In the genomic region with DNA sequence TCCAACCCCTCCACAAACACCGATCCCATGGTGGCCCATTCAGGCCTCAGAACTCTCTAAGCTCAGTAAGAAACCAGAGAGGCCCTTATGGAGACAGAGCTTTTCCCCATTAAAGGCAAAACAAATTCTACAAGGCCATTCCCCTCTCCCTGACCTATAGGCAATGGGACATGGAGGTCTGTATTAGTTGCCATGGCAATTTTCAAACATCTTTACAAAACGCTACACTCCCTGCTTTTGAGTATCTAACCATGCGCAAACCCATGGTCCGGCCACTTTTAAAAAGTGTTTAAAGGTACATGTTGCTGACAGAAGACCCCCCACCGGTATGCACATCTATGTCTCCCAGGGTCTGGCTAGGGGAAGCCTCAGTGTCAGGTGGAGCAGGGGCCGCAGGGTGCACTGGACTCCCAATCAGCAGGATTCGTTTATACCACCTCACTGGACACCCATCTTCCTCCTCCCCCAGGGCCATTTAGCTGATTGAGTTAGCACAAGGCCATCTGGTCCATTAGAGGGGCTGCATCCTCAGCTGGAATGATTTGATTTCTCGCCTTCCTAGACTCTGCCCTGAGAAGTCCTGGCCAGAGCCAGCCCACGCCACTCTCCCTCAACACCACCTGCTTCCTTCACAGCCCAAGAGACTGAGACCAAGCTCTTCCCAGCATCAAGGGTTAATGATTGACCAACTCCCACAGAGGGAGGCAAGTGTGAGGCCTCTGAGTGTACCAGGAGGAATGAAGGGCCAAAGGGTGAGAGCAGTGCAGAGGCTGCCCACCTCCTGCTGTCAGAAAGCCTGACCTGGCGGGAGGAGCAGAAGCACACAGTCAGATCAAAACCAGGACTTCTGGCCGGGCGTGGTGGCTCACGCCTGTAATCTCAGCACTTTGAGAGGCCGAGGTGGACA, we compare ENCODE assay signal across 13 cellular contexts. TPM values are rescaled to one million over a fixed set of nuclear protein-coding genes. Genes with fewer than 3 reads are reported as not detected.
DNase-seq lines count a peak whose midpoint lies in the region; ATAC-seq and TF ChIP-seq lines count a peak whose summit lies in the region.
"Had no signal": no experiment of that assay in that cellular context is flagged by ENCODE, and none has a peak within 500 bp of the region (broad histone marks: within the 10 kb centered on the region; RNA-seq: fewer than 3 reads in every experiment).

No MANE protein-coding gene starts in this region.

- H3K4me3 Mint-ChIP-seq in Caco-2 (ENCODE audit: unreplicated experiment), result peak overlapping the region; percentile 51
- no peak overlapping the region for H3K4me3 Mint-ChIP-seq in endodermal cell
- peak overlapping the region; percentile 50 for H3K4me3 Mint-ChIP-seq in neural progenitor cell
- no peak overlapping the region for H3K4me3 Mint-ChIP-seq in effector memory CD8-positive, alpha-beta T cell
- H3K4me3 Mint-ChIP-seq: activated naive CD4-positive, alpha-beta T cell treated with anti-CD3 and anti-CD28 coated beads, Interleukin-2, amount 50 U/mL, for 24 hours; CD8-positive, alpha-beta T cell had no signal

- H3K9me3 Mint-ChIP-seq in Caco-2 (ENCODE audit: unreplicated experiment) (no peaks in the 10 kb centered on the region), endodermal cell (no peaks in the 10 kb centered on the region), neural progenitor cell (no peaks in the 10 kb centered on the region)
- no peaks in the 10 kb centered on the region for H3K9me3 Mint-ChIP-seq in effector memory CD8-positive, alpha-beta T cell
- H3K9me3 Mint-ChIP-seq: activated naive CD4-positive, alpha-beta T cell treated with anti-CD3 and anti-CD28 coated beads, Interleukin-2, amount 50 U/mL, for 24 hours; CD8-positive, alpha-beta T cell had no signal

- H2AFZ ChIP-seq in neural progenitor cell (replicated peaks), result no peak overlapping the region

- peaks cover 47% of the 10 kb centered on the region for H4K20me1 ChIP-seq in neural progenitor cell (ENCODE audit: low read depth)

- DNase-seq in Caco-2 (peak; percentile 81 to 93), MG63 (peak; percentile 46), endodermal cell (no peak), neural progenitor cell (ENCODE audit: low spot score) (no peak), Right ventricle myocardium inferior (ENCODE audit: missing footprints) (no peak), mesenteric fat pad (ENCODE audit: low spot score) (no peak), NCI-H510A (lab: John Stamatoyannopoulos, UW) (no peak)
- DNase-seq in effector memory CD8-positive, alpha-beta T cell, result no peak
- DNase-seq: CD8-positive, alpha-beta T cell; MM.1S; NCI-H524 treated with DMSO at 0.1 percent for 48 hours; psoas muscle had no signal

- H3K27ac ChIP-seq in endodermal cell (ENCODE audit: low read depth, low read length), result no peak overlapping the region
- peak overlapping the region; percentile 23 for H3K27ac ChIP-seq in neural progenitor cell
- H3K27ac ChIP-seq: psoas muscle had no signal

- H3K9ac ChIP-seq in endodermal cell (ENCODE audit: extremely low read depth, low read length, poor library complexity, severe bottlenecking) (no peak overlapping the region), neural progenitor cell (no peak overlapping the region)

- no peak overlapping the region for H3K4me2 ChIP-seq in neural progenitor cell

- H3K27me3 ChIP-seq in Caco-2 (replicated peaks; ENCODE audit: control insufficient read depth, insufficient read depth, low read length) (no peaks in the 10 kb centered on the region), MG63 (no peaks in the 10 kb centered on the region), endodermal cell (ENCODE audit: control insufficient read depth, insufficient read depth, low read length, poor library complexity, severe bottlenecking) (no peaks in the 10 kb centered on the region), neural progenitor cell (no peaks in the 10 kb centered on the region)

- peaks cover 33% of the 10 kb centered on the region for H3K79me2 ChIP-seq in neural progenitor cell (ENCODE audit: low read depth)

- H3K4me1 Mint-ChIP-seq in Caco-2 (ENCODE audit: low read depth, unreplicated experiment) (peaks cover 21% of the 10 kb centered on the region), endodermal cell (peaks cover 18% of the 10 kb centered on the region), neural progenitor cell (peaks cover 6% of the 10 kb centered on the region)
- H3K4me1 Mint-ChIP-seq in effector memory CD8-positive, alpha-beta T cell (ENCODE audit: low read depth in 2 of 2), result peaks cover 4% of the 10 kb centered on the region in 2 donors
- H3K4me1 Mint-ChIP-seq: activated naive CD4-positive, alpha-beta T cell treated with anti-CD3 and anti-CD28 coated beads, Interleukin-2, amount 50 U/mL, for 24 hours had no signal

- WGBS in endodermal cell (ENCODE audit: insufficient coverage in 1 of 2, insufficient read length in 1 of 2), 2 experiments, result 93 to 94% methylated on average over 12 to 14 of the region's 14 CpGs

- no peak for ATAC-seq in Right ventricle myocardium inferior
- ATAC-seq in effector memory CD8-positive, alpha-beta T cell (replicated peaks), result no peak
- ATAC-seq: CD8-positive, alpha-beta T cell; psoas muscle had no signal

- POLR2A ChIA-PET in Caco-2 (lab: Charles Lee), result interaction anchor here (1.2 to 2.1 kb wide), 4 partner anchors 10 to 219 kb away, joined by 3 to 11 read pairs (median 6); partner anchors contain the start of genes ACLY, EIF1 and ODAD4

- intact Hi-C loops in Caco-2 (cut with micrococcal nuclease; ENCODE audit: unreplicated experiment) (no loop called here), Right ventricle myocardium inferior (cut with DNase I) (no loop called here)

- H3K9me3 ChIP-seq in Caco-2, result no peaks in the 10 kb centered on the region
- H3K9me3 ChIP-seq in MG63, result no peaks in the 10 kb centered on the region
- H3K9me3 ChIP-seq in endodermal cell (ENCODE audit: control insufficient read depth, low read length), result no peaks in the 10 kb centered on the region
- H3K9me3 ChIP-seq in neural progenitor cell (ENCODE audit: low read depth), result no peaks in the 10 kb centered on the region
- H3K9me3 ChIP-seq: psoas muscle had no signal

- H3K36me3 Mint-ChIP-seq in Caco-2 (ENCODE audit: insufficient read depth, unreplicated experiment) (peaks cover 94% of the 10 kb centered on the region), endodermal cell (ENCODE audit: low read depth) (peaks cover 85% of the 10 kb centered on the region), neural progenitor cell (peaks cover 47% of the 10 kb centered on the region)
- H3K36me3 Mint-ChIP-seq in effector memory CD8-positive, alpha-beta T cell (ENCODE audit: insufficient read depth), result peaks cover 60% of the 10 kb centered on the region

- BruUV-seq in Caco-2 (replicated peaks; lab: Mats Ljungman, UMichigan), result no TSS peak

- H3K4me1 ChIP-seq in Caco-2, result peaks cover 30% of the 10 kb centered on the region
- peaks cover 3% of the 10 kb centered on the region for H3K4me1 ChIP-seq in endodermal cell (ENCODE audit: control insufficient read depth, insufficient read depth, low read length)
- no peaks in the 10 kb centered on the region for H3K4me1 ChIP-seq in neural progenitor cell
- H3K4me1 ChIP-seq: psoas muscle had no signal

- H3K27me3 Mint-ChIP-seq in Caco-2 (ENCODE audit: insufficient read depth, unreplicated experiment), result no peaks in the 10 kb centered on the region
- H3K27me3 Mint-ChIP-seq in endodermal cell (ENCODE audit: insufficient read depth), result no peaks in the 10 kb centered on the region
- peaks cover 3% of the 10 kb centered on the region for H3K27me3 Mint-ChIP-seq in neural progenitor cell (ENCODE audit: insufficient read depth, low read depth)
- H3K27me3 Mint-ChIP-seq in effector memory CD8-positive, alpha-beta T cell, result no peaks in the 10 kb centered on the region
- H3K27me3 Mint-ChIP-seq: activated naive CD4-positive, alpha-beta T cell treated with anti-CD3 and anti-CD28 coated beads, Interleukin-2, amount 50 U/mL, for 24 hours had no signal

- H3K27ac Mint-ChIP-seq in Caco-2 (ENCODE audit: unreplicated experiment) (peak overlapping the region; percentile 80), endodermal cell (peak overlapping the region; percentile 39), neural progenitor cell (peak overlapping the region; percentile 42)
- H3K27ac Mint-ChIP-seq in effector memory CD8-positive, alpha-beta T cell, result no peak overlapping the region
- H3K27ac Mint-ChIP-seq: activated naive CD4-positive, alpha-beta T cell treated with anti-CD3 and anti-CD28 coated beads, Interleukin-2, amount 50 U/mL, for 24 hours had no signal

- no peak overlapping the region for H3K4me3 ChIP-seq in Caco-2 (ENCODE audit: low read depth, low read length)
- H3K4me3 ChIP-seq in MG63, result no peak overlapping the region
- H3K4me3 ChIP-seq in endodermal cell (ENCODE audit: low read length), result no peak overlapping the region
- H3K4me3 ChIP-seq in neural progenitor cell, result no peak overlapping the region
- H3K4me3 ChIP-seq: psoas muscle had no signal

- CTCF ChIA-PET in Caco-2 (lab: Charles Lee), result interaction anchor here (0.6 to 1.6 kb wide), 4 partner anchors 10 to 170 kb away, joined by 3 to 16 read pairs (median 5); partner anchors contain the start of genes ACLY and JUP

- peaks cover 6% of the 10 kb centered on the region for H3F3A ChIP-seq in neural progenitor cell (ENCODE audit: low read depth)

- TF ChIP-seq CTCF in Caco-2 (IDR thresholded peaks at IDR 0.05; ENCODE audit: insufficient read depth in 1 of 2, low read depth in 1 of 2, low read length in 1 of 2, severe bottlenecking in 1 of 2, unreplicated experiment in 1 of 2) (no peak), endodermal cell (conservative IDR thresholded peaks at IDR 0.05) (no peak), neural progenitor cell (IDR thresholded peaks at IDR 0.05) (no peak)

- H3K36me3 ChIP-seq in Caco-2 (ENCODE audit: control insufficient read depth, insufficient read depth, low read length) (peaks cover 24% of the 10 kb centered on the region), MG63 (peaks cover 93% of the 10 kb centered on the region), endodermal cell (ENCODE audit: control insufficient read depth, insufficient read depth, low read length) (peaks cover 92% of the 10 kb centered on the region), neural progenitor cell (peaks cover 4% of the 10 kb centered on the region)

RNA-seq across cellular contexts. Expression of gene ACLY, which starts 10.9 kb away (rescaled TPM):
- total RNA-seq in Caco-2 (2022) (246 and 252 TPM in 2 replicates), endodermal cell (100 to 1,000 TPM; 261 to 304 TPM), neural progenitor cell (ENCODE audit: low replicate concordance) (221 and 273 TPM in 2 replicates), Right ventricle myocardium inferior (32.3 TPM), mesenteric fat pad (140 TPM)
- total RNA-seq in MG63 (2014; rRNA removed; shearing (Covaris generic); ENCODE audit: low replicate concordance), result 151 and 195 TPM in 2 replicates
- 223 TPM for polyA plus RNA-seq in endodermal cell (2013, experiment 1 of 2)
- 225 TPM for polyA plus RNA-seq in endodermal cell (2013, experiment 2 of 2)

RNA-seq across cellular contexts. Expression of gene ODAD4, which starts 22.5 kb away (rescaled TPM):
- 0.98 and 1.3 TPM in 2 replicates for total RNA-seq in Caco-2 (2022)
- not detected in 2 replicates for total RNA-seq in MG63 (2014; rRNA removed; shearing (Covaris generic); ENCODE audit: low replicate concordance)
- total RNA-seq in endodermal cell, result 1 to 10 TPM; 3.9 to 4.7 TPM
- polyA plus RNA-seq in endodermal cell (2013, experiment 1 of 2), result 4.5 TPM
- 4.1 TPM for polyA plus RNA-seq in endodermal cell (2013, experiment 2 of 2)
- total RNA-seq in neural progenitor cell (ENCODE audit: low replicate concordance), result 4.1 and 4.6 TPM in 2 replicates
- 0.76 TPM for total RNA-seq in Right ventricle myocardium inferior
- total RNA-seq in mesenteric fat pad, result 0.48 TPM

RNA-seq across cellular contexts. Expression of gene KLHL11, which starts 42.7 kb away (rescaled TPM):
- total RNA-seq in Caco-2 (2022) (20.3 and 22.2 TPM in 2 replicates), endodermal cell (10 to 100 TPM; 13.3 to 15.9 TPM), neural progenitor cell (ENCODE audit: low replicate concordance) (28.5 and 33.3 TPM in 2 replicates), Right ventricle myocardium inferior (3.7 TPM), mesenteric fat pad (10.8 TPM)
- total RNA-seq in MG63 (2014; rRNA removed; shearing (Covaris generic); ENCODE audit: low replicate concordance), result 10.9 and 13.3 TPM in 2 replicates
- polyA plus RNA-seq in endodermal cell (2013, experiment 1 of 2), result 6.6 TPM
- polyA plus RNA-seq in endodermal cell (2013, experiment 2 of 2), result 6.3 TPM

RNA-seq across cellular contexts. Expression of gene CNP, which starts 58.7 kb away (rescaled TPM):
- total RNA-seq in Caco-2 (2022) (90.1 and 94.5 TPM in 2 replicates), endodermal cell (10 to 100 TPM; 64.3 to 79.6 TPM), neural progenitor cell (ENCODE audit: low replicate concordance) (38.6 and 70.3 TPM in 2 replicates), Right ventricle myocardium inferior (28.2 TPM), mesenteric fat pad (84.0 TPM)
- 64.0 and 97.2 TPM in 2 replicates for total RNA-seq in MG63 (2014; rRNA removed; shearing (Covaris generic); ENCODE audit: low replicate concordance)
- polyA plus RNA-seq in endodermal cell (2013, experiment 1 of 2), result 57.7 TPM
- 55.6 TPM for polyA plus RNA-seq in endodermal cell (2013, experiment 2 of 2)

Comparison
In these comparisons a context has a peak if more than half of its experiments do, and no peak if none do; other contexts are left out.
1. DNase-seq: peak in Caco-2 (2 of 2) and MG63 (single experiment); none in endodermal cell (single experiment), neural progenitor cell (single experiment), Right ventricle myocardium inferior (single experiment), mesenteric fat pad (single experiment), effector memory CD8-positive, alpha-beta T cell (0 of 3) and NCI-H510A (single experiment).
2. H3K27ac Mint-ChIP-seq: peak in Caco-2 (single experiment), endodermal cell (single experiment) and neural progenitor cell (single experiment); none in effector memory CD8-positive, alpha-beta T cell (0 of 2).
3. H3K4me3 Mint-ChIP-seq: peak in Caco-2 (single experiment) and neural progenitor cell (single experiment); none in endodermal cell (single experiment) and effector memory CD8-positive, alpha-beta T cell (0 of 2).